In genomic region chr16:51629602-51630001, GRCh38 we compare ENCODE assay signal across 24 cellular contexts.
"Had no signal": no experiment of that assay in that cellular context is flagged by ENCODE, and none has a peak within 500 bp of the region (broad histone marks: within the 10 kb centered on the region; RNA-seq: fewer than 3 reads in every experiment).

No MANE protein-coding gene starts in this region.

- H3K4me1 ChIP-seq: ascending aorta, body of pancreas, SJSA1 had no signal

- H3K36me3 ChIP-seq: ascending aorta, MG63, SJSA1 had no signal

- H3K36me3 Mint-ChIP-seq: activated naive CD4-positive, alpha-beta T cell treated with anti-CD3 and anti-CD28 coated beads, Interleukin-2, amount 50 U/mL, for 24 hours had no signal

- H3K4me3 Mint-ChIP-seq: activated CD8-positive, alpha-beta T cell treated with anti-CD3 and anti-CD28 coated beads, Interleukin-2, amount 10 ng/mL, durations not matched to agents 7 days and 5 days; activated naive CD4-positive, alpha-beta T cell treated with anti-CD3 and anti-CD28 coated beads, Interleukin-2, amount 50 U/mL, for 24 hours had no signal

- H3K27me3 Mint-ChIP-seq: activated naive CD4-positive, alpha-beta T cell treated with anti-CD3 and anti-CD28 coated beads, Interleukin-2, amount 50 U/mL, for 24 hours had no signal

- H3K4me1 Mint-ChIP-seq: activated naive CD4-positive, alpha-beta T cell treated with anti-CD3 and anti-CD28 coated beads, Interleukin-2, amount 50 U/mL, for 24 hours had no signal

- DNase-seq: activated CD4-positive, alpha-beta T cell treated with anti-CD3 and anti-CD28 coated beads for 48 hours; activated CD4-positive, alpha-beta T cell treated with anti-CD3 and anti-CD28 coated beads, Interleukin-2, amount 50 U/mL, for 4 hours; activated CD8-positive, alpha-beta memory T cell treated with anti-CD3 and anti-CD28 coated beads, Interleukin-2, amount 50 U/mL, for 48 hours; activated CD8-positive, alpha-beta T cell treated with anti-CD3 and anti-CD28 coated beads, Interleukin-2, amount 10 ng/mL, durations not matched to agents 7 days and 5 days; activated naive CD4-positive, alpha-beta T cell; activated T-cell treated with anti-CD3 and anti-CD28 coated beads, Interleukin-2, amount 50 U/mL, for 1 hour; amniotic stem cell; body of pancreas; central memory CD4-positive, alpha-beta T cell; MG63; MV-4-11; NCI-H1092 treated with DMSO at 0.1 percent for 48 hours; NCI-H1417 treated with DMSO at 0.1 percent for 48 hours; NCI-H1694; NCI-H2029; NCI-H226; NCI-H526; PC-3; SHP77; SW 1271 had no signal

- H3K27ac ChIP-seq: ascending aorta, body of pancreas, KMS-11, SJSA1 had no signal

- H3K4me3 ChIP-seq: ascending aorta, body of pancreas, MG63, SJSA1 had no signal

- H3K4me2 ChIP-seq: KMS-11 had no signal

- H3K27me3 ChIP-seq: ascending aorta, body of pancreas, MG63, SJSA1 had no signal

- H3K27ac Mint-ChIP-seq: activated CD8-positive, alpha-beta T cell treated with anti-CD3 and anti-CD28 coated beads, Interleukin-2, amount 10 ng/mL, durations not matched to agents 7 days and 5 days; activated naive CD4-positive, alpha-beta T cell treated with anti-CD3 and anti-CD28 coated beads, Interleukin-2, amount 50 U/mL, for 24 hours had no signal

- H3K9me3 ChIP-seq: ascending aorta, body of pancreas, MG63, SJSA1 had no signal

- H3K9me3 Mint-ChIP-seq: activated naive CD4-positive, alpha-beta T cell treated with anti-CD3 and anti-CD28 coated beads, Interleukin-2, amount 50 U/mL, for 24 hours had no signal
